ENCODE assay signal across 1 cellular context in the genomic region with DNA sequence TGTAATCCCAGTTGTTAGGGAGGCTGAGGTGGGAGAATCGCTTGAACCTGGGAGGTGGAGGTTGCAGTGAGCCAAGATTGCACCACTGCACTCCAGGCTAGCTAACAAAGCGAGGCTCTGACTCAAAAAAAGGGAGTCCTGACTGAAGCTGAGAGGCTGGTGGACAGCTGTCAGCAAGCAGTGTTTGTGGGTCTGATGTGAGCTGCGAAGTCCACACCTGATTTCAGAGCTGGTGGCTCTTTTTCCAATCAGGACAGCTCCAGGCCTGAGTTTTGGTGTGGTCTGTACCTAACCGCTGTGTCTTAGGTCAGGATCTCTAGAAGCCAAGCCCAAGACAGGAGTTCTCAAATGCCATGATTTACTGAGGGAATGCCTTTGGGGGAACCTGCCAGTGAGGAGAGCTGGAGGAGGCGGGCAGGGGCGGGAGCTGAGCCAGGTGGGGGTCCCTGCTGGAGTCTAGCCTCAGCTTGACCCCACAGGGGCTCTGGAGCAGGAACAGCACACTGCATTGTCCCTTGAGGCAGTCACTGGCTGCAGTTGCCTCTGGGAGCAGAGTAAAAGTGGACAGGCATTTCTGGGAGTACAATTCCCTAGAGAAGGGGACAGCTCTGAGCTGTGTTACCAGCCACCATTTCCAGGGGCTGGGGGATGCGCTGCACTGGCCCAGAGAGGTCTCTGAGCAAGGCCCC.
TF ChIP-seq lines count a peak whose summit lies in the region.

No MANE protein-coding gene starts in this region.

TF ChIP-seq in IMR-90, 13 proteins besides CTCF, POLR2A, EP300 and RAD21:
- TF ChIP-seq CEBPB (IDR thresholded peaks at IDR 0.05; ENCODE audit: low read depth, low read length) (no peak), NFE2L2 (IDR thresholded peaks at IDR 0.05; ENCODE audit: low read depth, low read length) (no peak), MAFK (IDR thresholded peaks at IDR 0.05; ENCODE audit: low read depth, low read length) (no peak), RFX5 (IDR thresholded peaks at IDR 0.05; ENCODE audit: low read depth, low read length) (no peak), MAZ (IDR thresholded peaks at IDR 0.05; ENCODE audit: borderline replicate concordance, low read depth, low read length) (no peak), SMC3 (IDR thresholded peaks at IDR 0.05; ENCODE audit: low read depth, low read length) (no peak)
- TF ChIP-seq, protein P1, sequence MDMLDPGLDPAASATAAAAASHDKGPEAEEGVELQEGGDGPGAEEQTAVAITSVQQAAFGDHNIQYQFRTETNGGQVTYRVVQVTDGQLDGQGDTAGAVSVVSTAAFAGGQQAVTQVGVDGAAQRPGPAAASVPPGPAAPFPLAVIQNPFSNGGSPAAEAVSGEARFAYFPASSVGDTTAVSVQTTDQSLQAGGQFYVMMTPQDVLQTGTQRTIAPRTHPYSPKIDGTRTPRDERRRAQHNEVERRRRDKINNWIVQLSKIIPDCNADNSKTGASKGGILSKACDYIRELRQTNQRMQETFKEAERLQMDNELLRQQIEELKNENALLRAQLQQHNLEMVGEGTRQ (IDR thresholded peaks at IDR 0.05; ENCODE audit: low read depth, low read length) = no peak
